In the genomic region with DNA sequence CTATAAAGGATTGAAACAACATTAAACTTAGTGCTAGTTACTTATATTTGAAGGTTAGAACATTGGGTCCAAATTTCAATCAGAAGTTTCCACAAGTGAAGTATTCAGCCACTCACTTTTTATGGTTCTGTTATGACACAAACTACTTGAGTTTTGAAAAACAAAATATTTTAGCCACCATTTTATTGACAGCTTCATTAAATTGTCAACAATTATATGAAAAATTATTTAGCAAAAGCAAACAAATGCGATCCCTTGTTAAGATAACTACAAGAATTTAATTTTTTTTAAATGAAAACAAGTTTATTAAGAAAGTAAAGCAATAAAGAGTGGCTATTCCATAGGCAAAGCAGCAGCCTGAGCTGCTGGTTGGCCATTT, we compare ENCODE assay signal across 19 cellular contexts. TPM values are rescaled to one million over a fixed set of nuclear protein-coding genes. Genes with fewer than 3 reads are reported as not detected.
"Had no signal": no experiment of that assay in that cellular context is flagged by ENCODE, and none has a peak within 500 bp of the region (broad histone marks: within the 10 kb centered on the region; RNA-seq: fewer than 3 reads in every experiment).

No MANE protein-coding gene starts in this region.

- H3K9me3 ChIP-seq: sigmoid colon had no signal

- ATAC-seq: activated CD4-positive, alpha-beta T cell treated with anti-CD3 and anti-CD28 coated beads for 36 hours; activated T-cell treated with anti-CD3 and anti-CD28 coated beads, Interleukin-2, amount 50 U/mL, for 4 hours; naive thymus-derived CD8-positive, alpha-beta T cell; WTC11 had no signal

- H3K27me3 ChIP-seq: sigmoid colon had no signal

- H3K4me3 ChIP-seq: lung, neural progenitor cell, sigmoid colon had no signal

- DNase-seq: activated CD4-positive, alpha-beta T cell treated with anti-CD3 and anti-CD28 coated beads for 36 hours; activated CD4-positive, alpha-beta T cell treated with anti-CD3 and anti-CD28 coated beads, Interleukin-2, amount 50 U/mL, for 4 hours; activated CD8-positive, alpha-beta memory T cell treated with anti-CD3 and anti-CD28 coated beads for 24 hours; activated CD8-positive, alpha-beta memory T cell treated with anti-CD3 and anti-CD28 coated beads, Interleukin-2, amount 50 U/mL, for 4 hours; activated naive CD4-positive, alpha-beta T cell treated with anti-CD3 and anti-CD28 coated beads for 36 hours; activated naive CD8-positive, alpha-beta T cell treated with anti-CD3 and anti-CD28 coated beads, Interleukin-2, amount 10 ng/mL, durations not matched to agents 7 days and 5 days; activated T-cell treated with anti-CD3 and anti-CD28 coated beads, Interleukin-2, amount 50 U/mL, for 4 hours; amniotic stem cell; hypothalamus; naive thymus-derived CD8-positive, alpha-beta T cell; posterior cingulate gyrus; sigmoid colon; stimulated activated CD4-positive, alpha-beta T cell treated with anti-CD3 and anti-CD28 coated beads, Interleukin-4, amount 100 ng/mL, for 1 hour; stimulated activated naive CD4-positive, alpha-beta T cell treated with Interleukin-2 at 50 U/mL for 16 hours; T1000 had no signal

- H3K4me1 ChIP-seq: neural progenitor cell had no signal

- H3K36me3 ChIP-seq: neural progenitor cell, sigmoid colon had no signal

- H3K27ac ChIP-seq: neural progenitor cell, sigmoid colon had no signal

RNA-seq across cellular contexts. Expression of a gene that starts 3.1 kb away (rescaled TPM):
- total RNA-seq: activated CD4-positive, alpha-beta T cell treated with anti-CD3 and anti-CD28 coated beads for 36 hours; activated naive CD4-positive, alpha-beta T cell treated with anti-CD3 and anti-CD28 coated beads for 36 hours; naive thymus-derived CD8-positive, alpha-beta T cell had no signal

RNA-seq across cellular contexts. Expression of a gene that starts 57.4 kb away (rescaled TPM):
- total RNA-seq: activated CD4-positive, alpha-beta T cell treated with anti-CD3 and anti-CD28 coated beads for 36 hours; activated naive CD4-positive, alpha-beta T cell treated with anti-CD3 and anti-CD28 coated beads for 36 hours; naive thymus-derived CD8-positive, alpha-beta T cell; ureter had no signal
